In the genomic region with DNA sequence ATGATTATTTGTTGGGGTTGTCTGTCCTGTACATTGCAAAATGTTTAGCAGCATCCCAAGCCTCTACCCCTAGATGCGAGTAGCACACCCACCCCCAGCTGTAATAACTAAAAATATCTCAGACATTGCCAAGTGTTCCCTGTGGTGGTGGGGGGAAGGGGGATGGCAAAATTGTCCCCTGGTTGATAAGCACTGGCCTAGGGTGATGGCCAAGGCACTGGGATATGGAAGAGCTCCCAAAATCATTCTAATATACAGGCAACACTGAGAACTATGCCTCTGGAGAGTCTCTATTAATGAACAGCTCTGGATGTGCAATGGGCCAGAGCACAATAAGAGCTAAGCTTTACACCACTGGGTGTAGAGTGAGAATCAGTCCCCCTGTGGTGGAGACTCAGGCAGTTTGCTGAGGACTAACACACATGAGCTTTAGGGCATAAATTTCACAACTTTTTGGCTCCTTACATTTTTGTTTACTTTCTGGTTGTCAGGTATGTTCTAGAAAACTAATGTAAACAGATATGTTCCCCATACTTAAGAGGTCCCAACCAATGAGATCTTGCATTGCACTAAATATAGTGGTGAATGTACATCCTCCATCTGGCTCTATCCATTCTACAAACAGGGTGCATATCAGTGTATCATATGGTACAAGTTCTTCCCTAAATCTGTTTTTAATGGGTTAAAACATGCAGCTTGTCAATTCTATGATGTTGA, we compare ENCODE assay signal across 31 cellular contexts. TPM values are rescaled to one million over a fixed set of nuclear protein-coding genes. Genes with fewer than 3 reads are reported as not detected.
"Had no signal": no experiment of that assay in that cellular context is flagged by ENCODE, and none has a peak within 500 bp of the region (broad histone marks: within the 10 kb centered on the region; RNA-seq: fewer than 3 reads in every experiment).

No MANE protein-coding gene starts in this region.

- H3K36me3 ChIP-seq: brain microvascular endothelial cell, Peyer's patch, SJCRH30 had no signal

- DNase-seq: activated CD4-positive, alpha-beta T cell treated with anti-CD3 and anti-CD28 coated beads, Interleukin-2, amount 10 ng/mL, durations not matched to agents 24 days and 14 days; activated CD4-positive, alpha-beta T cell treated with anti-CD3 and anti-CD28 coated beads, Interleukin-2, amount 50 U/mL, for 4 hours; activated CD8-positive, alpha-beta T cell treated with anti-CD3 and anti-CD28 coated beads for 36 hours; activated effector memory CD4-positive, alpha-beta T cell treated with anti-CD3 and anti-CD28 coated beads, Interleukin-2, amount 50 U/mL, for 16 hours; activated naive CD4-positive, alpha-beta T cell; activated naive CD4-positive, alpha-beta T cell treated with anti-CD3 and anti-CD28 coated beads, Interleukin-2, amount 50 U/mL, for 16 hours; activated naive CD8-positive, alpha-beta T cell treated with anti-CD3 and anti-CD28 coated beads for 36 hours; activated T-cell treated with anti-CD3 and anti-CD28 coated beads, Interleukin-2, amount 50 U/mL, for 1 hour; activated T-cell treated with anti-CD3 and anti-CD28 coated beads, Interleukin-2, amount 50 U/mL, for 72 hours; amniotic stem cell; aorta; brain microvascular endothelial cell; caudate nucleus; NCI-H1105; NCI-H1417 treated with DMSO at 0.1 percent for 48 hours; NCI-H187 treated with DMSO at 0.1 percent for 48 hours; NCI-H2081; NCI-H226; NCI-H446 treated with DMSO at 0.1 percent for 48 hours; NCI-H524 treated with DMSO at 0.1 percent for 48 hours; Peyer's patch; RPMI8226; SHP77; SJCRH30; T1000 had no signal

- H3K27me3 ChIP-seq: brain microvascular endothelial cell, Peyer's patch, SJCRH30 had no signal

- H3K27ac ChIP-seq: brain microvascular endothelial cell, KMS-11, Peyer's patch, SJCRH30, SK-N-MC had no signal

- H3K9me3 Mint-ChIP-seq: activated CD4-positive, alpha-beta T cell treated with anti-CD3 and anti-CD28 coated beads, Interleukin-2, amount 10 ng/mL, durations not matched to agents 24 days and 14 days; activated CD8-positive, alpha-beta T cell treated with anti-CD3 and anti-CD28 coated beads for 36 hours; activated naive CD8-positive, alpha-beta T cell treated with anti-CD3 and anti-CD28 coated beads for 36 hours; activated T-cell treated with anti-CD3 and anti-CD28 coated beads, Interleukin-2, amount 50 U/mL, for 72 hours; activated T-helper 17 cell treated with anti-CD3 and anti-CD28 coated beads, Interleukin-2, amount 50 U/mL, for 72 hours had no signal

- H3K36me3 Mint-ChIP-seq: activated naive CD8-positive, alpha-beta T cell treated with anti-CD3 and anti-CD28 coated beads for 36 hours had no signal

- H3K27ac Mint-ChIP-seq: activated CD4-positive, alpha-beta T cell treated with anti-CD3 and anti-CD28 coated beads, Interleukin-2, amount 10 ng/mL, durations not matched to agents 24 days and 14 days; activated CD8-positive, alpha-beta T cell treated with anti-CD3 and anti-CD28 coated beads for 36 hours; activated naive CD8-positive, alpha-beta T cell treated with anti-CD3 and anti-CD28 coated beads for 36 hours; activated T-cell treated with anti-CD3 and anti-CD28 coated beads, Interleukin-2, amount 50 U/mL, for 72 hours; activated T-helper 17 cell treated with anti-CD3 and anti-CD28 coated beads, Interleukin-2, amount 50 U/mL, for 72 hours had no signal

- H3K4me1 ChIP-seq: Peyer's patch, SJCRH30 had no signal

- H3K4me3 ChIP-seq: Peyer's patch, SJCRH30, SK-N-MC had no signal

- H3K9me3 ChIP-seq: Peyer's patch, SJCRH30 had no signal

- ATAC-seq: activated CD8-positive, alpha-beta T cell treated with anti-CD3 and anti-CD28 coated beads for 36 hours; activated T-cell treated with anti-CD3 and anti-CD28 coated beads, Interleukin-2, amount 50 U/mL, for 72 hours; activated T-helper 17 cell treated with anti-CD3 and anti-CD28 coated beads, Interleukin-2, amount 50 U/mL, for 72 hours had no signal

- H3K4me3 Mint-ChIP-seq: activated CD4-positive, alpha-beta T cell treated with anti-CD3 and anti-CD28 coated beads, Interleukin-2, amount 10 ng/mL, durations not matched to agents 24 days and 14 days; activated CD8-positive, alpha-beta T cell treated with anti-CD3 and anti-CD28 coated beads for 36 hours; activated naive CD8-positive, alpha-beta T cell treated with anti-CD3 and anti-CD28 coated beads for 36 hours; activated T-cell treated with anti-CD3 and anti-CD28 coated beads, Interleukin-2, amount 50 U/mL, for 72 hours; activated T-helper 17 cell treated with anti-CD3 and anti-CD28 coated beads, Interleukin-2, amount 50 U/mL, for 72 hours had no signal

- H3K4me1 Mint-ChIP-seq: activated CD4-positive, alpha-beta T cell treated with anti-CD3 and anti-CD28 coated beads, Interleukin-2, amount 10 ng/mL, durations not matched to agents 24 days and 14 days; activated T-helper 17 cell treated with anti-CD3 and anti-CD28 coated beads, Interleukin-2, amount 50 U/mL, for 72 hours had no signal

RNA-seq across cellular contexts. Expression of gene EDNRA, which starts 34.5 kb away (rescaled TPM):
- total RNA-seq: activated CD4-positive, alpha-beta T cell treated with anti-CD3 and anti-CD28 coated beads, Interleukin-2, amount 10 ng/mL, durations not matched to agents 24 days and 14 days; activated CD8-positive, alpha-beta memory T cell treated with anti-CD3 and anti-CD28 coated beads for 36 hours; activated CD8-positive, alpha-beta T cell treated with anti-CD3 and anti-CD28 coated beads for 36 hours; activated naive CD8-positive, alpha-beta T cell treated with anti-CD3 and anti-CD28 coated beads for 36 hours; activated T-helper 17 cell treated with anti-CD3 and anti-CD28 coated beads, Interleukin-2, amount 50 U/mL, for 72 hours; T-helper 1 cell treated with Interleukin-12 subunit alpha and Interleukin-12 subunit beta and Interleukin-4 antibody, amounts not matched to agents 30 ng/mL and 1 ng/mL, for 36 hours; T-helper 2 cell treated with Interferon-gamma antibody and Interleukin-4, amounts not matched to agents 100 ng/mL and 5 ng/mL, for 36 hours had no signal
